10 cellular contexts compared by ENCODE assay signal in the genomic region with DNA sequence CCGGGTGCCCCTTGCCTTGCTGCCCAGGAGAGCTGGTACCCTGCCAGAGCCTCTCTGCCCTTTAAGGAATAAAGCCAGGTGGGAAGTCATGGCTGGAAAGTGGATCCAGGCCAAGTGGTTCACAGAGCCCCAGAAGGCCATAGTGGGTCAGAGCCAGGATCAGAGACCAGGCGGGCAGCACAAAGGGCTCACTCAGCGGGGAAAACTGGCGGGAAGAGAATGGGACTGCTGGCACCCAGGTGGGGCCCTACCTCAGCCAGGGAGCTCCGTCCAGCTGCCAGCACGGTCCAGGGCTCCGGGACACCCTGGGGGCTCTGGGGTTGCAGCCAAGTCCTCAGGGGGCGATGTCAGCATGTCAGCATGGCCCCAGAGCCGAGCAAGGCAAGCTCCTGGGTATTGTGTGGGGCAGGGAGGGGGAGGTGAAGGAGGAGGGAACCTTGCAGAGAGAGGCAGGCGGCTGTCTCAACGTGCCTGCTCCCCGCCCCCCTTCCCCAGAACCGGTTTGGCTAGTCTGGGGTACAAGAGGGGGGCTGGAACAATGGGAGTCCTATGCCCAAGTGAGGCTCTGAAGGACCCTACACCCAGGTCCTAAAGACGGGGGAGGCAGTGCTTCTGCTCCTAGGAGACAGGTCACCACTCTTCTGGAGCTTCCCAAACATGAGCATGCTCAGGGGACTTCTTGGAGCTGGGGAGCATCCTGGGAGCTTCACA. TPM values are rescaled to one million over a fixed set of nuclear protein-coding genes. Genes with fewer than 3 reads are reported as not detected.
DNase-seq lines count a peak whose midpoint lies in the region; ATAC-seq, FAIRE-seq and TF ChIP-seq lines count a peak whose summit lies in the region.
"Had no signal": no experiment of that assay in that cellular context is flagged by ENCODE, and none has a peak within 500 bp of the region (broad histone marks: within the 10 kb centered on the region; RNA-seq: fewer than 3 reads in every experiment).

A gene (minus strand): TSS at position 402 of the 711 bp plus-strand sequence. CDS start 3,598 bp downstream, outside the sequence.

- no peak within 1 kb of the TSS for H3K4me3 ChIP-seq in colonic mucosa

- no peak within 1 kb of the TSS for H3K4me3 Mint-ChIP-seq in nephron progenitor cell

- H3K9me3 Mint-ChIP-seq in nephron progenitor cell: no peaks in the 10 kb centered on the region

- ATAC-seq in GM18519 (IDR thresholded peaks at IDR 0.05; ENCODE audit: low FRiP score, unreplicated experiment): no peak
- ATAC-seq in HG02852 (IDR thresholded peaks at IDR 0.05; ENCODE audit: unreplicated experiment): no peak

- H3K27ac ChIP-seq in colonic mucosa: no peak within 1 kb of the TSS

- H3K27ac Mint-ChIP-seq in nephron progenitor cell: peak within 1 kb of the TSS; percentile 85

- TF ChIP-seq CTCF in colonic mucosa (IDR thresholded peaks at IDR 0.05) (no peak), nephron progenitor cell (IDR thresholded peaks at IDR 0.05) (no peak)

- no peaks in the 10 kb centered on the region for H3K36me3 ChIP-seq in colonic mucosa

- no peak for FAIRE-seq in H54 (lab: Jason Lieb, UNC)

- H3K9ac ChIP-seq in colonic mucosa (ENCODE audit: low read depth in 2 of 2, low read length in 2 of 2): peak within 1 kb of the TSS in 1 of 2 donors; percentile 15

- H3K4me1 Mint-ChIP-seq in nephron progenitor cell: peaks cover 16% of the 10 kb centered on the region

- TF ChIP-seq POLR2A in H54 (IDR thresholded peaks at IDR 0.05; ENCODE audit: low read depth, low read length): no peak

- no peaks in the 10 kb centered on the region for H3K27me3 ChIP-seq in colonic mucosa

- no peaks in the 10 kb centered on the region for H3K9me3 ChIP-seq in colonic mucosa

- H3K36me3 Mint-ChIP-seq in nephron progenitor cell (ENCODE audit: low read depth): no peaks in the 10 kb centered on the region

- intact Hi-C loops in colonic mucosa (cut with DNase I): no loop called here

- peaks cover 8% of the 10 kb centered on the region for H3K4me1 ChIP-seq in colonic mucosa

- DNase-seq in DMS153 treated with DMSO at 0.1 percent for 48 hours (lab: John Stamatoyannopoulos, UW; ENCODE audit: unreplicated experiment): peak; percentile 53
- peak; percentile 55 for DNase-seq in NCI-H128 (lab: John Stamatoyannopoulos, UW; ENCODE audit: unreplicated experiment)
- peak; percentile 55 for DNase-seq in colonic mucosa
- DNase-seq in nephron progenitor cell: no peak
- no peak for DNase-seq in NCI-H524 (lab: John Stamatoyannopoulos, UW)
- DNase-seq in H54 (ENCODE audit: insufficient read length, low spot score): no peak
- DNase-seq: activated gamma-delta T cell treated with Interleukin-2 at 50 U/mL for 16 hours, T-helper 9 cell had no signal

- H3K27me3 Mint-ChIP-seq in nephron progenitor cell (ENCODE audit: low read depth, poor library complexity): peaks cover 36% of the 10 kb centered on the region

RNA-seq across cellular contexts. Expression of the gene that starts here (rescaled TPM):
- total RNA-seq in colonic mucosa: 1 to 10 TPM; 5.8 to 9.0 TPM

Comparison
In these comparisons a context has a peak if more than half of its experiments do, and no peak if none do; other contexts are left out.
1. DNase-seq: peak in DMS153 treated with DMSO at 0.1 percent for 48 hours (single experiment), NCI-H128 (single experiment) and colonic mucosa (single experiment); none in nephron progenitor cell (single experiment), NCI-H524 (0 of 2) and H54 (single experiment).